In the genomic region with DNA sequence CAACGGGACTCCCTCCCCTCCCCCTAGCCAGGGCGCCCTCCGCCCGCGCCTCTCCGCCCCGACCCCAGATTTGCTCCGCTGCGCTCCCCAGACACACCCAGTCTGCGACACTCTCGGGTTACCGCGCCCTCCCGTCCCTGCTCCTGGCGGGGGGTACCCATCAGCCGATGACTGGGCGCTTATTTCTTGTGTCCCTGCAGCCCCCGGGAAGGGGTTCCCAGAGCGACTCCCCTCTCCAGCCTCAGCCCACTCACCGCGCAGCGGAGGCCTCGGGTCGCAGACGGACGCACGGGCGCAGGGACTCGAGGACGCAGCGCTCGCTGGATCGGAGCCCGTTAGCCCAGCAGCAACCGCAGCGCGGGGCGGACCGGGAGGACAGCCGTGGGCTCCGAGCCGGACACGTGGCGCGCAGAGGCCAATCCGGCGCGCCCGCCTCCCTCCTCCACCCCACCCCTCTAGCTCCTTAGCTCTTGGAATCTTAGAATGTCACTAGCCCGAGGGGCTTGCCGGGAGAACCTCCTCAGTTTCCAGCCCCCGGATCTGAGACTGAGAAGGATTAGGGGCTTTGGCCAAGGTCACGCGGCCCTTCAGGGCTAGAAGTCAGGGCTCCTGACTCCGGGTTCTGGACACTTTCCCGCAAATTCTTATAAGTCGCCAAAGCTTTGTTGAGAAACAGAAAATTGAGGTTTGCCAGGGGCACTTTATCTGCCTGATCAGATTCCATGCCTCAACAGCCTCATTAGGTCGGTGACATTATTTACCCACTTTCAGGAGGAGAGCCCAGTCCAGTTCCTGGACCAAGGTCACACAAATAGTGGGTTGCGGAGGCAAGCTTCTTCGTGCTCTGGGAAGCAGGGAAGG, we compare ENCODE assay signal across 8 cellular contexts. TPM values are rescaled to one million over a fixed set of nuclear protein-coding genes. Genes with fewer than 3 reads are reported as not detected.
A peak's percentile ranks its signal among the peaks of the same experiment; 100 is the strongest.
DNase-seq lines count a peak whose midpoint lies in the region; ATAC-seq and TF ChIP-seq lines count a peak whose summit lies in the region.

ANXA6 (minus strand) TSS at position 354 of the 861 bp plus-strand sequence. CDS start 9,878 bp downstream, outside the sequence.

- peaks cover 57% of the 10 kb centered on the region for H3K4me1 Mint-ChIP-seq in activated naive CD8-positive, alpha-beta T cell (ENCODE audit: low read depth)

- H3K36me3 Mint-ChIP-seq in activated naive CD8-positive, alpha-beta T cell: peaks cover 3% of the 10 kb centered on the region

- no peak for TF ChIP-seq CTCF in tibial artery (IDR thresholded peaks at IDR 0.05)

- H3K4me1 ChIP-seq in HUES48 (ENCODE audit: control insufficient read depth, insufficient read depth, low read length) (peaks cover 23% of the 10 kb centered on the region), SJSA1 (replicated peaks) (peaks cover 30% of the 10 kb centered on the region), tibial artery (peaks cover 0 to 52% (median 25%) of the 10 kb centered on the region in 4 donors)

- no peaks in the 10 kb centered on the region for H3K36me3 ChIP-seq in HUES48 (ENCODE audit: control insufficient read depth, insufficient read depth, low read length)
- H3K36me3 ChIP-seq in SJSA1: peaks cover 30% of the 10 kb centered on the region
- H3K36me3 ChIP-seq in tibial artery: peaks cover 0 to 3% (median 0%) of the 10 kb centered on the region in 3 donors

- H3K4me3 ChIP-seq in HUES48 (ENCODE audit: low read depth, low read length) (peak within 1 kb of the TSS; percentile 85), SJSA1 (peak within 1 kb of the TSS; percentile 65), tibial artery (peak within 1 kb of the TSS; percentile 70 to 89)

- no peaks in the 10 kb centered on the region for H3K27me3 Mint-ChIP-seq in activated naive CD8-positive, alpha-beta T cell

- H3K27ac Mint-ChIP-seq in activated naive CD8-positive, alpha-beta T cell: peak within 1 kb of the TSS; percentile 97

- DNase-seq in D341Med (ENCODE audit: low spot score) (peak; percentile 80), SJSA1 (ENCODE audit: low read depth in 1 of 2, low spot score in 2 of 2) (peak; percentile 88 to 90), glomerular visceral epithelial cell (ENCODE audit: extremely low spot score) (peak; percentile 84), nucleus accumbens (lab: John Stamatoyannopoulos, UW) (peak in 55 of 56 donors; percentile 8 to 89 (median 69)), tibial artery (peak; percentile 87 to 94)

- H3K9ac ChIP-seq in HUES48 (ENCODE audit: low read depth, low read length): peak within 1 kb of the TSS; percentile 76

- H3K4me3 Mint-ChIP-seq in activated naive CD8-positive, alpha-beta T cell: peak within 1 kb of the TSS; percentile 94

- H3K27ac ChIP-seq in HUES48 (ENCODE audit: low read depth, low read length) (peak within 1 kb of the TSS; percentile 65), SJSA1 (peak within 1 kb of the TSS; percentile 36), tibial artery (peak within 1 kb of the TSS; percentile 92)

- H3K27me3 ChIP-seq in HUES48 (ENCODE audit: control insufficient read depth, insufficient read depth, low read length) (peaks cover 6% of the 10 kb centered on the region), SJSA1 (replicated peaks) (no peaks in the 10 kb centered on the region), tibial artery (no peaks in the 10 kb centered on the region)

- H3K9me3 ChIP-seq in HUES48 (ENCODE audit: control insufficient read depth, insufficient read depth, low read length) (no peaks in the 10 kb centered on the region), SJSA1 (replicated peaks) (no peaks in the 10 kb centered on the region), tibial artery (no peaks in the 10 kb centered on the region)

- H3K9me3 Mint-ChIP-seq in activated naive CD8-positive, alpha-beta T cell (ENCODE audit: low read depth): no peaks in the 10 kb centered on the region

- intact Hi-C loops in tibial artery (cut with DNase I; ENCODE audit: low total_unique reads): no loop called here

- ATAC-seq in GM21381 (IDR thresholded peaks at IDR 0.05; ENCODE audit: unreplicated experiment): peak; percentile 51

RNA-seq across cellular contexts. Expression of gene ANXA6, which starts in this region (rescaled TPM):
- 463 and 616 TPM in 2 replicates for total RNA-seq in SJSA1 (2014; rRNA removed; shearing (Covaris generic))

Comparison
In these comparisons a context has a peak if more than half of its experiments do, and no peak if none do; other contexts are left out.
1. Peak in every context shown above with its lines: DNase-seq, ATAC-seq, H3K4me3 ChIP-seq and H3K27ac ChIP-seq.
2. H3K27ac ChIP-seq: peak in every context shown above with its lines; median percentile 92 in tibial artery; 65 in HUES48; 36 in SJSA1.